In genomic region chr15:40069178-40070165, GRCh38 we compare ENCODE assay signal across 1 cellular context.
A peak's percentile ranks its signal among the peaks of the same experiment; 100 is the strongest.
TF ChIP-seq lines count a peak whose summit lies in the region.

No MANE protein-coding gene starts in this region.

TF ChIP-seq in HCT116, 20 proteins besides CTCF, POLR2A, EP300 and RAD21 (continued from another document):
- TF ChIP-seq SP1 (IDR thresholded peaks at IDR 0.05; ENCODE audit: low read depth) = peak; percentile 66
- no peak for TF ChIP-seq EZH2phosphoT487 (IDR thresholded peaks at IDR 0.05; ENCODE audit: borderline replicate concordance)
- peak; percentile 45 for TF ChIP-seq TCF7L2 (IDR thresholded peaks at IDR 0.05; ENCODE audit: borderline replicate concordance, extremely low read depth, insufficient read depth, insufficient read length)
- TF ChIP-seq, protein P1, sequence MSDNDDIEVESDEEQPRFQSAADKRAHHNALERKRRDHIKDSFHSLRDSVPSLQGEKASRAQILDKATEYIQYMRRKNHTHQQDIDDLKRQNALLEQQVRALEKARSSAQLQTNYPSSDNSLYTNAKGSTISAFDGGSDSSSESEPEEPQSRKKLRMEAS (IDR thresholded peaks at IDR 0.05) = peak; percentile 88
- peak; percentile 56 for TF ChIP-seq POLR2AphosphoS5 (IDR thresholded peaks at IDR 0.05; ENCODE audit: low read depth, low read length)
- TF ChIP-seq SRF (IDR thresholded peaks at IDR 0.05; ENCODE audit: low read depth) = no peak
- TF ChIP-seq ZNF274 (IDR thresholded peaks at IDR 0.05; ENCODE audit: low read depth, low read length) = no peak
